In genomic region chr11:111871693-111872161, GRCh38 we compare ENCODE assay signal across 8 cellular contexts. TPM values are rescaled to one million over a fixed set of nuclear protein-coding genes. Genes with fewer than 3 reads are reported as not detected.
DNase-seq lines count a peak whose midpoint lies in the region; TF ChIP-seq lines count a peak whose summit lies in the region.

No MANE protein-coding gene starts in this region.

- intact Hi-C loops in activated naive CD4-positive, alpha-beta T cell treated with anti-CD3 and anti-CD28 coated beads for 36 hours (cut with micrococcal nuclease), result loop anchor here (1.0 to 10.0 kb wide), 8 partner anchors 8 to 1443 kb away; partner anchors contain the start of genes CFAP68, DLAT, FDXACB1 and PTS
- intact Hi-C loops in spleen (cut with DNase I; ENCODE audit: low total_unique reads), result no loop called here
- intact Hi-C loops in lower leg skin (cut with DNase I; ENCODE audit: low total_unique reads), result no loop called here

- H3K4me1 Mint-ChIP-seq in activated naive CD4-positive, alpha-beta T cell treated with anti-CD3 and anti-CD28 coated beads for 36 hours (ENCODE audit: low read depth), result peaks cover 21% of the 10 kb centered on the region
- H3K4me1 Mint-ChIP-seq in activated CD4-positive, alpha-beta memory T cell treated with anti-CD3 and anti-CD28 coated beads, Interleukin-2, amount 10 ng/mL, durations not matched to agents 7 days and 5 days, result peaks cover 32% of the 10 kb centered on the region

- no peak overlapping the region for H3K27ac ChIP-seq in iPS DF 6.9 (ENCODE audit: low read length)
- H3K27ac ChIP-seq in spleen, result peak overlapping the region; percentile 91 to 96 (median 93)

- POLR2A ChIA-PET in activated CD4-positive, alpha-beta memory T cell treated with anti-CD3 and anti-CD28 coated beads, Interleukin-2, amount 10 ng/mL, durations not matched to agents 7 days and 5 days (lab: Charles Lee), result interaction anchor here (0.9 to 2.5 kb wide), 7 partner anchors 8 to 107 kb away, joined by 3 to 23 read pairs (median 6); partner anchors contain the start of genes C11orf52, CFAP68 and FDXACB1

- peak overlapping the region; percentile 89 for H3K4me3 Mint-ChIP-seq in activated naive CD4-positive, alpha-beta T cell treated with anti-CD3 and anti-CD28 coated beads for 36 hours
- H3K4me3 Mint-ChIP-seq in activated CD4-positive, alpha-beta memory T cell treated with anti-CD3 and anti-CD28 coated beads, Interleukin-2, amount 10 ng/mL, durations not matched to agents 7 days and 5 days, result peak overlapping the region; percentile 91

- H3K9me3 ChIP-seq in iPS DF 6.9 (ENCODE audit: control insufficient read depth, insufficient read depth, low read length), result no peaks in the 10 kb centered on the region
- no peaks in the 10 kb centered on the region for H3K9me3 ChIP-seq in spleen

- H3K27me3 ChIP-seq in iPS DF 6.9 (ENCODE audit: control insufficient read depth, insufficient read depth, low read length) (no peaks in the 10 kb centered on the region), spleen (replicated peaks in 1 of 7) (no peaks in the 10 kb centered on the region)

- TF ChIP-seq CTCF in spleen (IDR thresholded peaks at IDR 0.05 in 8 of 11, conservative IDR thresholded peaks at IDR 0.05 in 3 of 11) (no peak), lower leg skin (IDR thresholded peaks at IDR 0.05) (no peak)

- H3K27me3 Mint-ChIP-seq in activated naive CD4-positive, alpha-beta T cell treated with anti-CD3 and anti-CD28 coated beads for 36 hours (ENCODE audit: low read depth), result no peaks in the 10 kb centered on the region
- no peaks in the 10 kb centered on the region for H3K27me3 Mint-ChIP-seq in activated CD4-positive, alpha-beta memory T cell treated with anti-CD3 and anti-CD28 coated beads, Interleukin-2, amount 10 ng/mL, durations not matched to agents 7 days and 5 days

- peaks cover 19% of the 10 kb centered on the region for H3K36me3 Mint-ChIP-seq in activated naive CD4-positive, alpha-beta T cell treated with anti-CD3 and anti-CD28 coated beads for 36 hours (ENCODE audit: low read depth)
- peaks cover 28% of the 10 kb centered on the region for H3K36me3 Mint-ChIP-seq in activated CD4-positive, alpha-beta memory T cell treated with anti-CD3 and anti-CD28 coated beads, Interleukin-2, amount 10 ng/mL, durations not matched to agents 7 days and 5 days (ENCODE audit: low read depth)

- H3K36me3 ChIP-seq in iPS DF 6.9 (ENCODE audit: control insufficient read depth, insufficient read depth, low read length), result no peaks in the 10 kb centered on the region
- peaks cover 0 to 45% (median 23%) of the 10 kb centered on the region in 6 donors for H3K36me3 ChIP-seq in spleen

- H3K4me3 ChIP-seq in iPS DF 6.9 (ENCODE audit: low read length), result peak overlapping the region; percentile 95; the same call in 1 of the 2 replicates
- H3K4me3 ChIP-seq in spleen, result peak overlapping the region; percentile 81 to 98 (median 92)
- H3K4me3 ChIP-seq in lower leg skin (ENCODE audit: low read depth, poor library complexity, severe bottlenecking), result no peak overlapping the region

- H3K9me3 Mint-ChIP-seq in activated naive CD4-positive, alpha-beta T cell treated with anti-CD3 and anti-CD28 coated beads for 36 hours, result no peaks in the 10 kb centered on the region
- no peaks in the 10 kb centered on the region for H3K9me3 Mint-ChIP-seq in activated CD4-positive, alpha-beta memory T cell treated with anti-CD3 and anti-CD28 coated beads, Interleukin-2, amount 10 ng/mL, durations not matched to agents 7 days and 5 days

- no peak for DNase-seq in activated naive CD4-positive, alpha-beta T cell treated with anti-CD3 and anti-CD28 coated beads for 36 hours
- DNase-seq in activated naive CD4-positive, alpha-beta T cell treated with Interleukin-2 at 50 U/mL for 16 hours, result no peak
- no peak for DNase-seq in activated CD4-positive, alpha-beta memory T cell treated with anti-CD3 and anti-CD28 coated beads, Interleukin-2, amount 10 ng/mL, durations not matched to agents 7 days and 5 days
- no peak for DNase-seq in iPS DF 6.9 (ENCODE audit: low read depth, low spot score)
- DNase-seq in spleen, result no peak
- no peak for DNase-seq in lower leg skin (ENCODE audit: low spot score in 2 of 2)
- no peak for DNase-seq in NCI-H187 treated with DMSO at 0.1 percent for 48 hours (lab: John Stamatoyannopoulos, UW)
- no peak for DNase-seq in stimulated activated CD4-positive, alpha-beta T cell treated with anti-CD3 and anti-CD28 coated beads, Interleukin-12 subunit alpha, Interleukin-12 subunit beta, amount 100 ng/mL, for 4 hours

- CTCF ChIA-PET in activated naive CD4-positive, alpha-beta T cell treated with anti-CD3 and anti-CD28 coated beads for 36 hours (lab: Charles Lee), result interaction anchor here (0.6 to 1.6 kb wide), 9 partner anchors 8 to 575 kb away, joined by 3 to 6 read pairs (median 3); partner anchors contain the start of gene CFAP68
- CTCF ChIA-PET in activated CD4-positive, alpha-beta memory T cell treated with anti-CD3 and anti-CD28 coated beads, Interleukin-2, amount 10 ng/mL, durations not matched to agents 7 days and 5 days (lab: Charles Lee), result interaction anchor here (0.7 to 3.4 kb wide), 17 partner anchors 8 to 1437 kb away, joined by 3 to 16 read pairs (median 4); partner anchors contain the start of genes CFAP68, NKAPD1 and PIH1D2

- WGBS in iPS DF 6.9 (ENCODE audit: insufficient coverage, insufficient read length), result no CpG with 5 or more reads among the region's 5 CpGs
- 61 to 68% (median 64%) methylated on average over 5 of the region's 5 CpGs for WGBS in spleen, 5 donors
- 34 to 49% methylated on average over 5 of the region's 5 CpGs for WGBS in lower leg skin, 2 donors

- no peak for TF ChIP-seq POLR2A in spleen (IDR thresholded peaks at IDR 0.05)
- no peak for TF ChIP-seq POLR2A in lower leg skin (IDR thresholded peaks at IDR 0.05)

- no peaks in the 10 kb centered on the region for H3K4me1 ChIP-seq in iPS DF 6.9 (ENCODE audit: control insufficient read depth, insufficient read depth, low read length)
- peaks cover 9 to 38% (median 20%) of the 10 kb centered on the region in 6 donors for H3K4me1 ChIP-seq in spleen

- peak overlapping the region; percentile 68 for H3K27ac Mint-ChIP-seq in activated naive CD4-positive, alpha-beta T cell treated with anti-CD3 and anti-CD28 coated beads for 36 hours
- peak overlapping the region; percentile 76 for H3K27ac Mint-ChIP-seq in activated CD4-positive, alpha-beta memory T cell treated with anti-CD3 and anti-CD28 coated beads, Interleukin-2, amount 10 ng/mL, durations not matched to agents 7 days and 5 days

RNA-seq across cellular contexts. Expression of gene ALG9, which starts 0.3 kb away (rescaled TPM):
- total RNA-seq in activated naive CD4-positive, alpha-beta T cell treated with anti-CD3 and anti-CD28 coated beads for 36 hours, result 10 to 100 TPM; 21.3 to 21.9 TPM
- 10 to 100 TPM; 24.8 to 25.0 TPM for total RNA-seq in activated CD4-positive, alpha-beta memory T cell treated with anti-CD3 and anti-CD28 coated beads, Interleukin-2, amount 10 ng/mL, durations not matched to agents 7 days and 5 days
- total RNA-seq in spleen (10 to 100 TPM; 24.6 to 57.5 (median 27.5) TPM), lower leg skin (10 to 100 TPM; 24.4 to 38.1 (median 29.0) TPM)
- 10 to 100 TPM in 2 of 3 donors, 1 to 10 TPM in 1; 9.0 to 25.7 (median 13.9) TPM for polyA plus RNA-seq in spleen

RNA-seq across cellular contexts. Expression of gene FDXACB1, which starts 7.2 kb away (rescaled TPM):
- total RNA-seq in activated naive CD4-positive, alpha-beta T cell treated with anti-CD3 and anti-CD28 coated beads for 36 hours, result 1 to 10 TPM; 3.4 to 3.8 TPM
- total RNA-seq in activated CD4-positive, alpha-beta memory T cell treated with anti-CD3 and anti-CD28 coated beads, Interleukin-2, amount 10 ng/mL, durations not matched to agents 7 days and 5 days, result 1 to 10 TPM; 2.9 to 3.6 TPM
- 1 to 10 TPM; 1.9 to 4.0 (median 3.6) TPM for total RNA-seq in spleen
- 1 to 10 TPM; 3.5 to 4.1 (median 3.7) TPM for polyA plus RNA-seq in spleen
- total RNA-seq in lower leg skin, result 1 to 10 TPM; 2.9 to 6.2 (median 4.1) TPM

RNA-seq across cellular contexts. Expression of gene CFAP68, which starts 7.6 kb away (rescaled TPM):
- 10 to 100 TPM; 31.5 to 33.2 TPM for total RNA-seq in activated naive CD4-positive, alpha-beta T cell treated with anti-CD3 and anti-CD28 coated beads for 36 hours
- total RNA-seq in activated CD4-positive, alpha-beta memory T cell treated with anti-CD3 and anti-CD28 coated beads, Interleukin-2, amount 10 ng/mL, durations not matched to agents 7 days and 5 days, result 10 to 100 TPM; 19.0 to 19.4 TPM
- total RNA-seq in spleen, result 10 to 100 TPM in 6 of 7 donors, 1 to 10 TPM in 1; 9.4 to 15.3 (median 12.4) TPM
- 10 to 100 TPM; 18.5 to 37.1 (median 29.4) TPM for polyA plus RNA-seq in spleen
- 10 to 100 TPM; 26.2 to 45.2 (median 29.1) TPM for total RNA-seq in lower leg skin

RNA-seq across cellular contexts. Expression of gene CRYAB, which starts 39.8 kb away (rescaled TPM):
- not detected for total RNA-seq in activated naive CD4-positive, alpha-beta T cell treated with anti-CD3 and anti-CD28 coated beads for 36 hours
- total RNA-seq in activated CD4-positive, alpha-beta memory T cell treated with anti-CD3 and anti-CD28 coated beads, Interleukin-2, amount 10 ng/mL, durations not matched to agents 7 days and 5 days, result not detected
- 10 to 100 TPM; 11.2 to 78.7 (median 51.2) TPM for total RNA-seq in spleen
- 10 to 100 TPM; 26.1 to 63.3 (median 58.5) TPM for polyA plus RNA-seq in spleen
- total RNA-seq in lower leg skin, result 100 to 1,000 TPM; 130 to 209 (median 200) TPM

RNA-seq across cellular contexts. Expression of gene HSPB2, which starts 40.8 kb away (rescaled TPM):
- not detected for total RNA-seq in activated naive CD4-positive, alpha-beta T cell treated with anti-CD3 and anti-CD28 coated beads for 36 hours
- total RNA-seq in activated CD4-positive, alpha-beta memory T cell treated with anti-CD3 and anti-CD28 coated beads, Interleukin-2, amount 10 ng/mL, durations not matched to agents 7 days and 5 days, result not detected
- total RNA-seq in spleen (1 to 10 TPM in 3 of 7 donors, under 1 TPM in 2, not detected in 2; 0.60 to 1.9 (median 1.4) TPM), lower leg skin (1 to 10 TPM in 3 of 4 donors, not detected in 1; 1.2 to 6.7 (median 1.5) TPM)
- 1 to 10 TPM; 2.8 to 6.0 (median 3.4) TPM for polyA plus RNA-seq in spleen
